In the genomic region with DNA sequence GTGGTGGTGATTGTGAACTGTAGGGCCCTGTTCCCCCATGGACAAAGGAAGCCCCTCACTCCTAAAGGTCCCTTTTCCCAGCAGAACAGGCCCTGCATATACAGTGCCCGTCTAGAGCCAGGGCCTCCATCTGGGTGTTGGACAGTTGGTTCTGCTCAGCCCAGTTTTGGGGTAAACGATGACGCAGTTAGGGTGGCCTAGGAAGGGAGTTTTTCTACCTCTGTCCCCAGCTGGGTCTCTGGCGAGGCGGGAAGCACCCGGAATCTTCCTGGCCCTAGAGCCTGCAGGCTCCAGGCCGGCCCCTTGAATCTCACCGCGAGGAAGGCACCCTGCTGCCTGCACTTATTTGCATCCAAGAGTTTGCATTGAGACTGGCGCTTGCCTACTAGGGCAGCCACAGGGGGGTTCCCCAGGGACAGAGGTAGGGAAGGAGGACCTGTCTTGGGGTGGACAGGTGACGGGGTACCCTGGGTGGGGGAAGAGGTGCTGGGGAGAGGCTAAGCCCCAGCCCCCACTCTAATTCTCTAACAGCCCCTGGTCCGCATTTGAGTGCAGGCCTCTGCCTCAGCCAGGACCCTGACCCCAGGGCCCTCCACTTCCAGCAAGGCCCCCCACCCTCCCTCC, we compare ENCODE assay signal across 8 cellular contexts. TPM values are rescaled to one million over a fixed set of nuclear protein-coding genes. Genes with fewer than 3 reads are reported as not detected.
DNase-seq lines count a peak whose midpoint lies in the region; ATAC-seq, FAIRE-seq and TF ChIP-seq lines count a peak whose summit lies in the region.

No MANE protein-coding gene starts in this region.

- peak overlapping the region; percentile 8 for H3K4me2 ChIP-seq in keratinocyte (ENCODE audit: control insufficient read depth, extremely low read depth, insufficient read depth, low read depth, low read length)

- peaks cover 7% of the 10 kb centered on the region for H3K4me1 ChIP-seq in keratinocyte (ENCODE audit: control insufficient read depth, extremely low read depth, insufficient read depth, low read length)

- H3K36me3 ChIP-seq in keratinocyte (ENCODE audit: control insufficient read depth in 2 of 2, extremely low read depth in 1 of 2, insufficient read depth in 2 of 2, low read length in 2 of 2) = peaks cover 0 to 1% of the 10 kb centered on the region in 2 experiments

- peak overlapping the region; percentile 35 for H3K9ac ChIP-seq in keratinocyte (ENCODE audit: control insufficient read depth, extremely low read depth, insufficient read depth, low read length)

- H3K4me3 ChIP-seq in astrocyte of the cerebellum (ENCODE audit: low read depth, low read length) = peak overlapping the region; percentile 72
- H3K4me3 ChIP-seq in keratinocyte (ENCODE audit: control insufficient read depth in 2 of 3, extremely low read depth in 1 of 3, insufficient read depth in 2 of 3, low read depth in 1 of 3, low read length in 3 of 3) = no peak overlapping the region

- H3K9me1 ChIP-seq in keratinocyte (ENCODE audit: control insufficient read depth, extremely low read depth, insufficient read depth, low read length) = no peaks in the 10 kb centered on the region

- peak; percentile 31 for ATAC-seq in activated CD4-positive, alpha-beta T cell treated with anti-CD3 and anti-CD28 coated beads for 36 hours

- H4K20me1 ChIP-seq in keratinocyte (ENCODE audit: control insufficient read depth, extremely low read depth, insufficient read depth, low read length) = no peaks in the 10 kb centered on the region

- no peak for FAIRE-seq in keratinocyte (lab: Jason Lieb, UNC)

- TF ChIP-seq CTCF in HFFc6 (IDR thresholded peaks at IDR 0.05) = no peak
- TF ChIP-seq CTCF in astrocyte of the cerebellum (IDR thresholded peaks at IDR 0.05; ENCODE audit: low read depth, low read length, missing control alignments) = no peak
- no peak for TF ChIP-seq CTCF in keratinocyte (optimal IDR thresholded peaks at IDR 0.05 in 1 of 3, IDR thresholded peaks at IDR 0.05 in 1 of 3, conservative IDR thresholded peaks at IDR 0.05 in 1 of 3; ENCODE audit: extremely low read depth in 1 of 3, insufficient read depth in 2 of 3, low read length in 3 of 3)

- peaks cover 8% of the 10 kb centered on the region for H3K79me2 ChIP-seq in keratinocyte (ENCODE audit: control insufficient read depth, insufficient read depth, low read length)

- peak overlapping the region; percentile 69 for H2AFZ ChIP-seq in keratinocyte (ENCODE audit: control insufficient read depth, low read length)

- no peak overlapping the region for H3K27ac ChIP-seq in keratinocyte (ENCODE audit: control insufficient read depth, insufficient read depth, low read length)

- H3K27me3 Mint-ChIP-seq in activated CD4-positive, alpha-beta T cell treated with anti-CD3 and anti-CD28 coated beads for 36 hours = no peaks in the 10 kb centered on the region
- peaks cover 6% of the 10 kb centered on the region for H3K27me3 Mint-ChIP-seq in HFFc6 (ENCODE audit: insufficient read depth)

- H3K4me3 Mint-ChIP-seq in activated CD4-positive, alpha-beta T cell treated with anti-CD3 and anti-CD28 coated beads for 36 hours = peak overlapping the region; percentile 61
- H3K4me3 Mint-ChIP-seq in HFFc6 = peak overlapping the region; percentile 67

- in situ Hi-C loops in astrocyte of the cerebellum (cut with HindIII; ENCODE audit: low sequenced_read_pairs) = no loop called here

- H3K4me1 Mint-ChIP-seq in activated CD4-positive, alpha-beta T cell treated with anti-CD3 and anti-CD28 coated beads for 36 hours = peaks cover 30% of the 10 kb centered on the region
- peaks cover 31% of the 10 kb centered on the region for H3K4me1 Mint-ChIP-seq in HFFc6 (ENCODE audit: low read depth)

- H3K27ac Mint-ChIP-seq in activated CD4-positive, alpha-beta T cell treated with anti-CD3 and anti-CD28 coated beads for 36 hours = peak overlapping the region; percentile 73
- peak overlapping the region; percentile 4 for H3K27ac Mint-ChIP-seq in HFFc6

- dilution Hi-C loops in keratinocyte (cut with MboI; ENCODE audit: extremely low pct_ligation_motif_present, low sequenced_read_pairs) = no loop called here

- CTCF ChIA-PET in activated CD4-positive, alpha-beta T cell treated with anti-CD3 and anti-CD28 coated beads for 36 hours (lab: Charles Lee) = interaction anchor here (2.2 kb wide), 1 partner anchor 95 kb away, joined by 12 read pairs; no protein-coding TSS in a partner anchor

- peaks cover 17% of the 10 kb centered on the region for H3K36me3 Mint-ChIP-seq in activated CD4-positive, alpha-beta T cell treated with anti-CD3 and anti-CD28 coated beads for 36 hours (ENCODE audit: low read depth)
- H3K36me3 Mint-ChIP-seq in HFFc6 (ENCODE audit: low read depth) = 0 out of 2 replicates have a peak, but pooled peaks cover 1% of the 10 kb centered on the region

- no peaks in the 10 kb centered on the region for H3K9me3 ChIP-seq in keratinocyte (ENCODE audit: control insufficient read depth, low read depth, low read length)

- POLR2A ChIA-PET in activated CD4-positive, alpha-beta T cell treated with anti-CD3 and anti-CD28 coated beads for 36 hours (lab: Charles Lee) = no interaction called here

- H3K9me3 Mint-ChIP-seq in activated CD4-positive, alpha-beta T cell treated with anti-CD3 and anti-CD28 coated beads for 36 hours (ENCODE audit: low read depth) = no peaks in the 10 kb centered on the region
- H3K9me3 Mint-ChIP-seq in HFFc6 = no peaks in the 10 kb centered on the region

- no peaks in the 10 kb centered on the region for H3K27me3 ChIP-seq in keratinocyte (ENCODE audit: control insufficient read depth, extremely low read depth, insufficient read depth, low read length)

- intact Hi-C loops in activated CD4-positive, alpha-beta T cell treated with anti-CD3 and anti-CD28 coated beads for 36 hours (cut with DNase I, micrococcal nuclease) = loop anchor here (1.0 to 5.0 kb wide), 6 partner anchors 46 to 242 kb away; no protein-coding TSS in a partner anchor

- peak; percentile 42 for DNase-seq in activated CD4-positive, alpha-beta T cell treated with anti-CD3 and anti-CD28 coated beads for 36 hours
- no peak for DNase-seq in activated CD4-positive, alpha-beta T cell treated with anti-CD3 and anti-CD28 coated beads for 1 hour
- no peak for DNase-seq in HFFc6
- peak; percentile 50 for DNase-seq in NCI-H2107 (lab: John Stamatoyannopoulos, UW)
- DNase-seq in astrocyte of the cerebellum (ENCODE audit: low read depth) = no peak
- no peak for DNase-seq in keratinocyte (ENCODE audit: low read depth, low spot score)
- peak; percentile 27 for DNase-seq in stimulated activated CD8-positive, alpha-beta memory T cell treated with anti-CD3 and anti-CD28 coated beads, Interleukin-4, amount 100 ng/mL, for 48 hours
- no peak for DNase-seq in cerebellar nuclear complex (lab: John Stamatoyannopoulos, UW)

RNA-seq across cellular contexts. Expression of gene MTA3, which starts 0.5 kb away (rescaled TPM):
- 10 to 100 TPM; 45.0 to 58.6 TPM for total RNA-seq in activated CD4-positive, alpha-beta T cell treated with anti-CD3 and anti-CD28 coated beads for 36 hours
- total RNA-seq in HFFc6 (2021; fragmentation: NEBNext Ultra II Directional; extraction: Animal tissue kit (Norgen Biotek cat#: 25700)) = 10 to 100 TPM; 26.2 to 33.4 (median 30.7) TPM
- 24.3 to 34.3 TPM (median 29.4 TPM) in 3 replicates for polyA plus RNA-seq in keratinocyte
- polyA plus RNA-seq in keratinocyte (2011; ENCODE audit: low read depth) = 125 TPM
- 25.6 and 37.2 TPM in 2 replicates for polyA plus RNA-seq in keratinocyte (2011; cell fraction: cytosol; rRNA removed)
- polyA plus RNA-seq in keratinocyte (2011; cell fraction: nucleus; rRNA removed) = 33.4 and 35.3 TPM in 2 replicates
- polyA plus RNA-seq in keratinocyte (2012; ENCODE audit: low replicate concordance) = 20.4 and 26.5 TPM in 2 replicates
- polyA minus RNA-seq in keratinocyte = 18.6 to 31.7 TPM (median 21.8 TPM) in 3 replicates
- polyA minus RNA-seq in keratinocyte (2011; cell fraction: cytosol; rRNA and poly(A)+ RNA removed) = 10.9 TPM
- polyA minus RNA-seq in keratinocyte (2011; cell fraction: nucleus; rRNA and poly(A)+ RNA removed) = 13.5 and 29.2 TPM in 2 replicates

Comparison
In these comparisons a context has a peak if more than half of its experiments do, and no peak if none do; other contexts are left out.
1. DNase-seq: peak in activated CD4-positive, alpha-beta T cell treated with anti-CD3 and anti-CD28 coated beads for 36 hours (single experiment), NCI-H2107 (single experiment) and stimulated activated CD8-positive, alpha-beta memory T cell treated with anti-CD3 and anti-CD28 coated beads, Interleukin-4, amount 100 ng/mL, for 48 hours (single experiment); none in activated CD4-positive, alpha-beta T cell treated with anti-CD3 and anti-CD28 coated beads for 1 hour (single experiment), HFFc6 (single experiment), astrocyte of the cerebellum (single experiment), keratinocyte (single experiment) and cerebellar nuclear complex (0 of 2).